Comparison of ENCODE assay signal across 8 cellular contexts in the genomic region with DNA sequence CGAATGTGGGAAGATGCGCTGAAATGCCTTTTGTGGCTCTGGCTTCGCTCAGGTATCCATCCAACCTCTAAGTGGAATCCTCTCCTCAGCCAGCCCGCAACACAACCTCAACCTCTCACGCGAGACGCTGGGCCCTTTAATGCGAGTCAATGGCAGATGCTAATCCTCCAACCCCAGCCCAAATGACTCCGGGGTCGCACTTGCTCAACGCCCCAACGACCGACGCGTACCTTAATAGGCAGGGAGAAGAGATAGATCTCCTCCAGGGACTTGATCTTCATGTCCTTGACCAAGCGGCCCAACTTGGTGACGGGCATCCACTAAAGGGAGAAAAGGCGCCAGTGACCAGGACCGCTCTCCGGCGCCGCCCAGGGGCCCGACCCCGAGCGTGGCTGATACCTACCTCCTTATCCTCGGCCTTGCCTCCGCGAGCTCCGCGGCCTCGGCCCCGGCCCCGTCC. TPM values are rescaled to one million over a fixed set of nuclear protein-coding genes. Genes with fewer than 3 reads are reported as not detected.
DNase-seq lines count a peak whose midpoint lies in the region; ATAC-seq and TF ChIP-seq lines count a peak whose summit lies in the region.

No MANE protein-coding gene starts in this region.

- DNase-seq in activated T-cell treated with anti-CD3 and anti-CD28 coated beads for 4 hours: peak; percentile 36
- no peak for DNase-seq in activated T-cell treated with anti-CD3 and anti-CD28 coated beads, Interleukin-2, amount 50 U/mL, for 1 hour
- no peak for DNase-seq in Jurkat, Clone E6-1 (ENCODE audit: low read depth, low spot score)
- DNase-seq in activated naive CD4-positive, alpha-beta T cell treated with anti-CD3 and anti-CD28 coated beads, Interleukin-2, amount 50 U/mL, for 72 hours (ENCODE audit: low spot score in 2 of 2): peak in 1 of 2 donors; percentile 44
- peak; percentile 60 for DNase-seq in hepatocyte (ENCODE audit: low spot score)
- DNase-seq in spleen: no peak
- DNase-seq in activated CD4-positive, CD25-positive, alpha-beta regulatory T cell treated with anti-CD3 and anti-CD28 coated beads, Interleukin-2, amount 50 U/mL, for 72 hours: no peak
- DNase-seq in sciatic nerve (ENCODE audit: low spot score): no peak

- H3K9me3 ChIP-seq in hepatocyte (ENCODE audit: low read depth): no peaks in the 10 kb centered on the region
- no peaks in the 10 kb centered on the region for H3K9me3 ChIP-seq in spleen

- intact Hi-C loops in spleen (cut with DNase I; ENCODE audit: low total_unique reads) (no loop called here), sciatic nerve (cut with DNase I) (no loop called here)

- H3K27me3 ChIP-seq in hepatocyte (no peaks in the 10 kb centered on the region), spleen (replicated peaks in 1 of 7) (no peaks in the 10 kb centered on the region)

- peak overlapping the region; percentile 97 to 99 for H3K27ac Mint-ChIP-seq in activated naive CD4-positive, alpha-beta T cell treated with anti-CD3 and anti-CD28 coated beads, Interleukin-2, amount 50 U/mL, for 72 hours

- H3K36me3 Mint-ChIP-seq in activated naive CD4-positive, alpha-beta T cell treated with anti-CD3 and anti-CD28 coated beads, Interleukin-2, amount 50 U/mL, for 72 hours: peaks cover 51 to 59% of the 10 kb centered on the region in 2 donors

- peak; percentile 5 for TF ChIP-seq CTCF in hepatocyte (IDR thresholded peaks at IDR 0.05; ENCODE audit: poor library complexity)
- TF ChIP-seq CTCF in spleen (IDR thresholded peaks at IDR 0.05 in 8 of 11, conservative IDR thresholded peaks at IDR 0.05 in 3 of 11): peak in 1 of 11 experiments; percentile 27

- H3K9me3 Mint-ChIP-seq in activated naive CD4-positive, alpha-beta T cell treated with anti-CD3 and anti-CD28 coated beads, Interleukin-2, amount 50 U/mL, for 72 hours: no peaks in the 10 kb centered on the region

- 1% methylated on average over 21 of the region's 33 CpGs for whole genome bisulfite sequencing in hepatocyte (ENCODE audit: low lambda C conversion rate, missing lambda C conversion rate)
- WGBS in spleen, 5 donors: 2 to 4% (median 2%) methylated on average over 18 to 33 of the region's 33 CpGs

- peak overlapping the region; percentile 79 for H3K4me3 ChIP-seq in Jurkat, Clone E6-1 (ENCODE audit: low read length)
- H3K4me3 ChIP-seq in hepatocyte (peak overlapping the region; percentile 57), spleen (peak overlapping the region; percentile 66 to 94 (median 81))

- H3K27ac ChIP-seq in hepatocyte (peak overlapping the region; percentile 87), spleen (peak overlapping the region; percentile 80 to 99 (median 98))

- no peak overlapping the region for H2AFZ ChIP-seq in hepatocyte

- ATAC-seq in activated naive CD4-positive, alpha-beta T cell treated with anti-CD3 and anti-CD28 coated beads, Interleukin-2, amount 50 U/mL, for 72 hours: peak in 1 of 2 donors; percentile 7
- no peak for ATAC-seq in sciatic nerve

- H3K9me2 ChIP-seq in hepatocyte (replicated peaks; ENCODE audit: insufficient read depth): no peaks in the 10 kb centered on the region

- H3K79me2 ChIP-seq in hepatocyte: peaks cover 44% of the 10 kb centered on the region

- H3K4me2 ChIP-seq in hepatocyte: peak overlapping the region; percentile 92

- H3K4me1 ChIP-seq in hepatocyte (ENCODE audit: insufficient read depth): peaks cover 17% of the 10 kb centered on the region
- peaks cover 28 to 72% (median 61%) of the 10 kb centered on the region in 6 donors for H3K4me1 ChIP-seq in spleen

- no peak for TF ChIP-seq POLR2A in spleen (IDR thresholded peaks at IDR 0.05)

- H3K36me3 ChIP-seq in hepatocyte (replicated peaks; ENCODE audit: insufficient read depth, low read depth) (no peaks in the 10 kb centered on the region), spleen (peaks cover 0 to 40% (median 26%) of the 10 kb centered on the region in 6 donors)

- peaks cover 26% of the 10 kb centered on the region for H4K20me1 ChIP-seq in hepatocyte (ENCODE audit: insufficient read depth, poor library complexity, severe bottlenecking)

RNA-seq across cellular contexts. Expression of a gene that starts 0.6 kb away (rescaled TPM):
- 2,923 TPM for polyA plus RNA-seq in Jurkat, Clone E6-1 (2012; ENCODE audit: insufficient read depth, insufficient read length)
- total RNA-seq in activated naive CD4-positive, alpha-beta T cell treated with anti-CD3 and anti-CD28 coated beads, Interleukin-2, amount 50 U/mL, for 72 hours: 1,000 to 10,000 TPM; 5,211 to 5,668 TPM
- 1,991 and 2,285 TPM in 2 replicates for total RNA-seq in hepatocyte
- polyA plus RNA-seq in hepatocyte: 1,449 and 1,663 TPM in 2 replicates
- total RNA-seq in spleen: 1,000 to 10,000 TPM; 1,930 to 2,450 (median 2,233) TPM
- 1,000 to 10,000 TPM; 3,942 to 6,006 (median 5,765) TPM for polyA plus RNA-seq in spleen
- 990 TPM for total RNA-seq in sciatic nerve

RNA-seq across cellular contexts. Expression of a gene that starts 2.6 kb away (rescaled TPM):
- not detected for polyA plus RNA-seq in Jurkat, Clone E6-1 (2012; ENCODE audit: insufficient read depth, insufficient read length)
- under 1 TPM in 1 of 2 donors, not detected in 1; 0.41 TPM for total RNA-seq in activated naive CD4-positive, alpha-beta T cell treated with anti-CD3 and anti-CD28 coated beads, Interleukin-2, amount 50 U/mL, for 72 hours
- total RNA-seq in hepatocyte (not detected in 2 replicates), spleen (not detected), sciatic nerve (not detected)
- polyA plus RNA-seq in hepatocyte (not detected in 2 replicates), spleen (under 1 TPM; 0.16 to 0.26 (median 0.17) TPM)

RNA-seq across cellular contexts. Expression of a gene that starts 4.7 kb away (rescaled TPM):
- polyA plus RNA-seq in Jurkat, Clone E6-1 (2012; ENCODE audit: insufficient read depth, insufficient read length): 315 TPM
- 10 to 100 TPM; 63.4 to 98.8 TPM for total RNA-seq in activated naive CD4-positive, alpha-beta T cell treated with anti-CD3 and anti-CD28 coated beads, Interleukin-2, amount 50 U/mL, for 72 hours
- total RNA-seq in hepatocyte (162 and 234 TPM in 2 replicates), spleen (100 to 1,000 TPM in 3 of 7 donors, 10 to 100 TPM in 4; 69.3 to 225 (median 87.4) TPM), sciatic nerve (85.8 TPM)
- polyA plus RNA-seq in hepatocyte (244 and 251 TPM in 2 replicates), spleen (100 to 1,000 TPM; 155 to 162 (median 159) TPM)

RNA-seq across cellular contexts. Expression of a gene that starts 7.8 kb away (rescaled TPM):
- 52.9 TPM for polyA plus RNA-seq in Jurkat, Clone E6-1 (2012; ENCODE audit: insufficient read depth, insufficient read length)
- 10 to 100 TPM; 18.8 to 37.2 TPM for total RNA-seq in activated naive CD4-positive, alpha-beta T cell treated with anti-CD3 and anti-CD28 coated beads, Interleukin-2, amount 50 U/mL, for 72 hours
- total RNA-seq in hepatocyte (19.9 and 24.2 TPM in 2 replicates), spleen (10 to 100 TPM; 20.6 to 33.0 (median 27.0) TPM), sciatic nerve (21.8 TPM)
- polyA plus RNA-seq in hepatocyte (48.5 and 56.3 TPM in 2 replicates), spleen (10 to 100 TPM; 40.6 to 54.2 (median 46.8) TPM)

RNA-seq across cellular contexts. Expression of a gene that starts 9.6 kb away (rescaled TPM):
- not detected for polyA plus RNA-seq in Jurkat, Clone E6-1 (2012; ENCODE audit: insufficient read depth, insufficient read length)
- total RNA-seq in activated naive CD4-positive, alpha-beta T cell treated with anti-CD3 and anti-CD28 coated beads, Interleukin-2, amount 50 U/mL, for 72 hours: not detected
- total RNA-seq in hepatocyte (not detected in 2 replicates), spleen (not detected), sciatic nerve (not detected)
- polyA plus RNA-seq in hepatocyte (0.08 TPM in 1 of 2 replicates, not detected in the other), spleen (under 1 TPM in 1 of 3 donors, not detected in 2; 0.03 TPM)

Comparison
In these comparisons a context has a peak if more than half of its experiments do, and no peak if none do; other contexts are left out.
1. DNase-seq: peak in activated T-cell treated with anti-CD3 and anti-CD28 coated beads for 4 hours (single experiment) and hepatocyte (single experiment); none in activated T-cell treated with anti-CD3 and anti-CD28 coated beads, Interleukin-2, amount 50 U/mL, for 1 hour (single experiment), Jurkat, Clone E6-1 (single experiment), spleen (single experiment), activated CD4-positive, CD25-positive, alpha-beta regulatory T cell treated with anti-CD3 and anti-CD28 coated beads, Interleukin-2, amount 50 U/mL, for 72 hours (single experiment) and sciatic nerve (single experiment).
2. Peak in every context shown above with its lines, with median percentiles within 50 percentile points of each other: H3K4me3 ChIP-seq.